In genomic region chr1:14514760-14515159, GRCh38 we compare ENCODE assay signal across 27 cellular contexts.
"Had no signal": no experiment of that assay in that cellular context is flagged by ENCODE, and none has a peak within 500 bp of the region (broad histone marks: within the 10 kb centered on the region; RNA-seq: fewer than 3 reads in every experiment).

No MANE protein-coding gene starts in this region.

- ATAC-seq: left ventricle myocardium superior; lower lobe of right lung; natural killer cell treated with Interleukin-12 subunit alpha and Interleukin-12 subunit beta and Interleukin-15 and Interleukin-18, amount 100 ng/mL, for 72 hours; sciatic nerve; stimulated activated naive CD8-positive, alpha-beta T cell treated with anti-CD3 and anti-CD28 coated beads, Interleukin-15, amount 100 ng/mL, for 72 hours; upper lobe of right lung had no signal

- H3K9me3 ChIP-seq: esophagus squamous epithelium, lower lobe of right lung, suprapubic skin, transverse colon, upper lobe of right lung, uterus had no signal

- H3K36me3 Mint-ChIP-seq: immature natural killer cell; memory B cell; natural killer cell treated with Interleukin-12 subunit alpha and Interleukin-12 subunit beta and Interleukin-15 and Interleukin-18, amount 100 ng/mL, for 72 hours had no signal

- H3K9ac ChIP-seq: parathyroid adenoma had no signal

- H3K4me1 Mint-ChIP-seq: immature natural killer cell, memory B cell had no signal

- H3K4me3 Mint-ChIP-seq: immature natural killer cell; memory B cell; natural killer cell treated with Interleukin-12 subunit alpha and Interleukin-12 subunit beta and Interleukin-15 and Interleukin-18, amount 100 ng/mL, for 72 hours; neural crest cell; stimulated activated naive CD8-positive, alpha-beta T cell treated with anti-CD3 and anti-CD28 coated beads, Interleukin-15, amount 100 ng/mL, for 72 hours had no signal

- DNase-seq: dermis blood vessel endothelial cell; effector memory CD4-positive, alpha-beta T cell; erythroblast; esophagus squamous epithelium; hypothalamus; immature natural killer cell; left ventricle myocardium superior; lower lobe of right lung; stimulated activated CD4-positive, alpha-beta T cell treated with anti-CD3 and anti-CD28 coated beads, Interleukin-12 subunit alpha, Interleukin-12 subunit beta, amount 100 ng/mL, for 4 hours; stimulated activated CD4-positive, alpha-beta T cell treated with anti-CD3 and anti-CD28 coated beads, Interleukin-1b, Interleukin-23, amount 100 ng/mL, for 48 hours; stimulated activated CD4-positive, alpha-beta T cell treated with anti-CD3 and anti-CD28 coated beads, Interleukin-4, amount 100 ng/mL, for 1 hour; stimulated activated CD8-positive, alpha-beta memory T cell treated with anti-CD3 and anti-CD28 coated beads, Interleukin-4, amount 100 ng/mL, for 48 hours; stimulated activated naive CD4-positive, alpha-beta T cell; stimulated activated naive CD8-positive, alpha-beta T cell treated with anti-CD3 and anti-CD28 coated beads, Interleukin-15, amount 100 ng/mL, for 72 hours; transverse colon; upper lobe of right lung; uterus had no signal

- H3K27me3 ChIP-seq: esophagus squamous epithelium, suprapubic skin, transverse colon, upper lobe of right lung, uterus had no signal

- H3K4me1 ChIP-seq: lower lobe of right lung, parathyroid adenoma, upper lobe of right lung, uterus had no signal

- H3K36me3 ChIP-seq: esophagus squamous epithelium, lower lobe of right lung, suprapubic skin, transverse colon, upper lobe of right lung, uterus had no signal

- FAIRE-seq: endometrium had no signal

- H3K4me3 ChIP-seq: coronary artery, esophagus squamous epithelium, lower lobe of right lung, smooth muscle cell, suprapubic skin, transverse colon, upper lobe of right lung, uterus had no signal

- H3K9me3 Mint-ChIP-seq: immature natural killer cell; natural killer cell treated with Interleukin-12 subunit alpha and Interleukin-12 subunit beta and Interleukin-15 and Interleukin-18, amount 100 ng/mL, for 72 hours; neural crest cell; stimulated activated naive CD8-positive, alpha-beta T cell treated with anti-CD3 and anti-CD28 coated beads, Interleukin-15, amount 100 ng/mL, for 72 hours had no signal

- H3K4me2 ChIP-seq: smooth muscle cell had no signal

- H3K27ac Mint-ChIP-seq: immature natural killer cell; memory B cell; natural killer cell treated with Interleukin-12 subunit alpha and Interleukin-12 subunit beta and Interleukin-15 and Interleukin-18, amount 100 ng/mL, for 72 hours; progenitor cell of endocrine pancreas; stimulated activated naive CD8-positive, alpha-beta T cell treated with anti-CD3 and anti-CD28 coated beads, Interleukin-15, amount 100 ng/mL, for 72 hours had no signal

- H3K27ac ChIP-seq: coronary artery, esophagus squamous epithelium, lower lobe of right lung, parathyroid adenoma, suprapubic skin, transverse colon, upper lobe of right lung, uterus had no signal
